15 cellular contexts compared by ENCODE assay signal in the genomic region with DNA sequence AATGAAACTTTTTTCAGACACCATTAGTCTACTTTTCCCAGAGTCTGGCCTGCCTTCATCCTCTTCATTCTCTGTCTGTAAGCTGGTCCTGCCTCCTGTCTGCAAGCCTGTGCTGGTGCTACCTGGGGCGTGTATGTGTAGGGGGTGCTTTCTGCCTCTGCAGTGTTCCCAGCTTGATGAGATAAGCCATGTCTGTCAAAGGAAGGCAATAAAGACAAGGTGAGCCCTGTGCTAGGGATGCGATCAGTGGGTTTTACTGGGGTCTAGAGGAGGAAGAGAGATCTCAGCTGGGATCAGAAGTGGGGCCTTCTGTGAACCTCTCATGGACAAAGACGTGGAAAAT.
"Had no signal": no experiment of that assay in that cellular context is flagged by ENCODE, and none has a peak within 500 bp of the region (broad histone marks: within the 10 kb centered on the region; RNA-seq: fewer than 3 reads in every experiment).

No MANE protein-coding gene starts in this region.

- H3K4me3 ChIP-seq: adrenal gland, esophagus squamous epithelium, pancreas, smooth muscle cell, thoracic aorta, upper lobe of right lung had no signal

- DNase-seq: activated CD4-positive, alpha-beta T cell treated with anti-CD3 and anti-CD28 coated beads for 4 hours; effector memory CD4-positive, alpha-beta T cell; esophagus squamous epithelium; natural killer cell; pancreas; stimulated activated CD4-positive, alpha-beta T cell treated with anti-CD3 and anti-CD28 coated beads, Interleukin-4, amount 100 ng/mL, for 24 hours; stimulated activated naive B cell treated with anti-CD40 and anti-IgM and Interleukin-4, amounts not matched to agents 10 μg/mL and 1 μg/mL and 100 μg/mL, for 72 hours; upper lobe of right lung had no signal

- H3K4me3 Mint-ChIP-seq: dendritic cell treated with granulocyte-macrophage colony-stimulating factor and Interleukin-4, amounts not matched to agents 40 ng/mL and 50 ng/mL, for 4 days; natural killer cell; stimulated activated naive B cell treated with anti-CD40 and anti-IgM and Interleukin-4, amounts not matched to agents 10 μg/mL and 1 μg/mL and 100 μg/mL, for 72 hours had no signal

- H3K9me3 Mint-ChIP-seq: dendritic cell treated with granulocyte-macrophage colony-stimulating factor and Interleukin-4, amounts not matched to agents 40 ng/mL and 50 ng/mL, for 4 days; natural killer cell; stimulated activated naive B cell treated with anti-CD40 and anti-IgM and Interleukin-4, amounts not matched to agents 10 μg/mL and 1 μg/mL and 100 μg/mL, for 72 hours had no signal

- ATAC-seq: activated naive CD4-positive, alpha-beta T cell treated with anti-CD3 and anti-CD28 coated beads, Interleukin-2, amount 50 U/mL, for 72 hours; natural killer cell; pancreas; sciatic nerve; stimulated activated naive B cell treated with anti-CD40 and anti-IgM and Interleukin-4, amounts not matched to agents 10 μg/mL and 1 μg/mL and 100 μg/mL, for 72 hours; upper lobe of right lung had no signal

- H3K27ac ChIP-seq: adrenal gland, esophagus squamous epithelium, neutrophil, pancreas, thoracic aorta, upper lobe of right lung had no signal

- H3K9me3 ChIP-seq: adrenal gland, esophagus squamous epithelium, neutrophil, pancreas, thoracic aorta, upper lobe of right lung had no signal

- H3K4me1 ChIP-seq: pancreas, upper lobe of right lung had no signal

- H3K36me3 Mint-ChIP-seq: activated naive CD4-positive, alpha-beta T cell treated with anti-CD3 and anti-CD28 coated beads, Interleukin-2, amount 50 U/mL, for 72 hours; natural killer cell; stimulated activated naive B cell treated with anti-CD40 and anti-IgM and Interleukin-4, amounts not matched to agents 10 μg/mL and 1 μg/mL and 100 μg/mL, for 72 hours had no signal

- H3K36me3 ChIP-seq: neutrophil, pancreas, upper lobe of right lung had no signal

- H3K27me3 ChIP-seq: adrenal gland, esophagus squamous epithelium, pancreas, upper lobe of right lung had no signal

- H3K27ac Mint-ChIP-seq: dendritic cell treated with granulocyte-macrophage colony-stimulating factor and Interleukin-4, amounts not matched to agents 40 ng/mL and 50 ng/mL, for 4 days; stimulated activated naive B cell treated with anti-CD40 and anti-IgM and Interleukin-4, amounts not matched to agents 10 μg/mL and 1 μg/mL and 100 μg/mL, for 72 hours had no signal
